1 cellular context compared by ENCODE assay signal in genomic region chr12:121799842-121800693, GRCh38.
TF ChIP-seq lines count a peak whose summit lies in the region.

No MANE protein-coding gene starts in this region.

TF ChIP-seq in K562, 482 proteins besides CTCF, POLR2A, EP300 and RAD21 (continued from another document):
- TF ChIP-seq ZNF318 (IDR thresholded peaks at IDR 0.05; ENCODE audit: borderline replicate concordance in 1 of 2, low read depth in 1 of 2) (no peak), ARID2 (IDR thresholded peaks at IDR 0.05) (no peak), FIP1L1 (IDR thresholded peaks at IDR 0.05; ENCODE audit: low read depth, low read length, poor library complexity, severe bottlenecking) (peak; percentile 91), GTF3C2 (IDR thresholded peaks at IDR 0.05; ENCODE audit: borderline replicate concordance, extremely low read depth, insufficient read length) (no peak), ZBTB8A (IDR thresholded peaks at IDR 0.05; ENCODE audit: partially characterized antibody) (no peak), ZNF561 (CRISPR knock-in tag; conservative IDR thresholded peaks at IDR 0.05) (no peak), EP400 (IDR thresholded peaks at IDR 0.05) (peak; percentile 67), TAF7 (tag; IDR thresholded peaks at IDR 0.05) (peak; percentile 58; the same call in 1 of the 2 replicates), ZNF174 (CRISPR knock-in tag; IDR thresholded peaks at IDR 0.05) (no peak)
